In the genomic region with DNA sequence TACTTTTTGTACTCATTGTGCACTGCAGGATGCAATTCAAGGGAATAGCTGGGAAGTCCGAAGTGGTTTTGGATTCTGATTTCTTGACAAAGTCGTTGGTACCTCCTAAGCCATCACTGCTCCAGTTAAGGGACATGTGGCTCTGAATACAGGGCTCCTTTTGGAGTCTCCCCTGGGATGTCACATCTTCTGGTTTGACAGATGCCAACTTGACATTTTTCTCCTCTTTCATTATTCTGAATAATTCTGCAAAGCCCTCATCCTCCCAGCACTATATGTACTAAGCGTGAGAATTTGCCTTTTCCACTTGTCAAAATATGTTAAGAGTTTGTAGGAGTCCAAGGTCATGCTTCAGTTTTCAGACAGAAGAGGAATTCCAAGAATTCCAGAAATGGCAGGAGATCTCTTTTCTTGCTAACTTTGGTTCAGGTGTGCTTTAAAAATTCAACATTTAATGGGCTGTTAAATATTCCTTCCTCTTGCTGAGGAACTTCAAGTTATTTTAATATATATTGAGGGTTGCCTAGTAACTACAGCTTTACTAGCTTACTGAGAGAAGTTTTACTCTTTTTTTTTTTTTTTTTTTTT, we compare ENCODE assay signal across 23 cellular contexts. TPM values are rescaled to one million over a fixed set of nuclear protein-coding genes. Genes with fewer than 3 reads are reported as not detected.
"Had no signal": no experiment of that assay in that cellular context is flagged by ENCODE, and none has a peak within 500 bp of the region (broad histone marks: within the 10 kb centered on the region; RNA-seq: fewer than 3 reads in every experiment).

No MANE protein-coding gene starts in this region.

- H3K4me1 ChIP-seq: gastroesophageal sphincter, lower lobe of right lung, right atrium auricular region, tibial nerve had no signal

- H3K27ac ChIP-seq: dorsolateral prefrontal cortex, gastroesophageal sphincter, lower lobe of right lung, right atrium auricular region, tibial nerve, VCaP had no signal

- H3K4me1 Mint-ChIP-seq: activated CD4-positive, alpha-beta T cell treated with anti-CD3 and anti-CD28 coated beads, Interleukin-2, amount 10 ng/mL, durations not matched to agents 7 days and 5 days; activated T-helper 17 cell treated with anti-CD3 and anti-CD28 coated beads, Interleukin-2, amount 50 U/mL, for 72 hours; naive thymus-derived CD4-positive, alpha-beta T cell; T-cell had no signal

- DNase-seq: activated CD4-positive, alpha-beta T cell treated with anti-CD3 and anti-CD28 coated beads, Interleukin-2, amount 10 ng/mL, durations not matched to agents 7 days and 5 days; activated CD4-positive, CD25-positive, alpha-beta regulatory T cell treated with anti-CD3 and anti-CD28 coated beads, Interleukin-2, amount 50 U/mL, for 72 hours; activated T-cell treated with anti-CD3 and anti-CD28 coated beads, Interleukin-2, amount 50 U/mL, for 24 hours; central memory CD4-positive, alpha-beta T cell; dorsolateral prefrontal cortex; effector memory CD8-positive, alpha-beta T cell; hypothalamus; islet precursor cell; lower lobe of right lung; naive thymus-derived CD4-positive, alpha-beta T cell; stimulated activated CD4-positive, alpha-beta T cell treated with anti-CD3 and anti-CD28 coated beads, Interleukin-12 subunit alpha, Interleukin-12 subunit beta, amount 100 ng/mL, for 4 hours; stimulated activated CD4-positive, alpha-beta T cell treated with anti-CD3 and anti-CD28 coated beads, Interleukin-4, amount 100 ng/mL, for 4 hours; stimulated activated naive CD8-positive, alpha-beta T cell treated with anti-CD3 and anti-CD28 coated beads, Interleukin-15, Interleukin-2, amounts not matched to agents 100 U/mL and 50 U/mL, for 24 hours; T-cell had no signal

- H3K36me3 ChIP-seq: gastroesophageal sphincter, lower lobe of right lung, right atrium auricular region, tibial nerve had no signal

- H3K27me3 Mint-ChIP-seq: activated CD4-positive, alpha-beta T cell treated with anti-CD3 and anti-CD28 coated beads, Interleukin-2, amount 10 ng/mL, durations not matched to agents 7 days and 5 days; effector memory CD8-positive, alpha-beta T cell; progenitor cell of endocrine pancreas had no signal

- H3K27ac Mint-ChIP-seq: activated CD4-positive, alpha-beta T cell treated with anti-CD3 and anti-CD28 coated beads, Interleukin-2, amount 10 ng/mL, durations not matched to agents 7 days and 5 days; activated naive CD8-positive, alpha-beta T cell; activated T-cell treated with anti-CD3 and anti-CD28 coated beads, Interleukin-2, amount 50 U/mL, for 24 hours; activated T-helper 17 cell treated with anti-CD3 and anti-CD28 coated beads, Interleukin-2, amount 50 U/mL, for 72 hours; effector memory CD8-positive, alpha-beta T cell; naive thymus-derived CD4-positive, alpha-beta T cell; progenitor cell of endocrine pancreas; T-cell; T-helper 2 cell treated with Interferon-gamma antibody and Interleukin-4, amounts not matched to agents 5 μg/mL and 100 μg/mL, for 36 hours had no signal

- H3K36me3 Mint-ChIP-seq: activated naive CD8-positive, alpha-beta T cell; T-cell had no signal

- H3K9me3 ChIP-seq: lower lobe of right lung had no signal

- ATAC-seq: activated T-helper 17 cell treated with anti-CD3 and anti-CD28 coated beads, Interleukin-2, amount 50 U/mL, for 72 hours; effector memory CD8-positive, alpha-beta T cell; gastroesophageal sphincter; left lobe of liver; lower lobe of right lung; naive thymus-derived CD4-positive, alpha-beta T cell; stimulated activated naive CD8-positive, alpha-beta T cell treated with anti-CD3 and anti-CD28 coated beads, Interleukin-15, Interleukin-2, amounts not matched to agents 100 U/mL and 50 U/mL, for 24 hours; T-cell had no signal

- H3K4me3 ChIP-seq: dorsolateral prefrontal cortex, gastroesophageal sphincter, lower lobe of right lung, right atrium auricular region, tibial nerve had no signal

- H3K9me3 Mint-ChIP-seq: activated T-helper 17 cell treated with anti-CD3 and anti-CD28 coated beads, Interleukin-2, amount 50 U/mL, for 72 hours; T-helper 2 cell treated with Interferon-gamma antibody and Interleukin-4, amounts not matched to agents 5 μg/mL and 100 μg/mL, for 36 hours had no signal

- H3K27me3 ChIP-seq: dorsolateral prefrontal cortex, gastroesophageal sphincter, right atrium auricular region, tibial nerve had no signal

- H3K4me3 Mint-ChIP-seq: activated CD4-positive, alpha-beta T cell treated with anti-CD3 and anti-CD28 coated beads, Interleukin-2, amount 10 ng/mL, durations not matched to agents 7 days and 5 days; activated naive CD8-positive, alpha-beta T cell; activated T-cell treated with anti-CD3 and anti-CD28 coated beads, Interleukin-2, amount 50 U/mL, for 24 hours; activated T-helper 17 cell treated with anti-CD3 and anti-CD28 coated beads, Interleukin-2, amount 50 U/mL, for 72 hours; effector memory CD8-positive, alpha-beta T cell; naive thymus-derived CD4-positive, alpha-beta T cell; T-cell; T-helper 2 cell treated with Interferon-gamma antibody and Interleukin-4, amounts not matched to agents 5 μg/mL and 100 μg/mL, for 36 hours had no signal

RNA-seq across cellular contexts. Expression of a gene that starts 38.7 kb away (rescaled TPM):
- total RNA-seq: activated CD4-positive, alpha-beta T cell treated with anti-CD3 and anti-CD28 coated beads, Interleukin-2, amount 10 ng/mL, durations not matched to agents 7 days and 5 days; left lobe of liver; T-cell had no signal
